14 cellular contexts compared by ENCODE assay signal in the genomic region with DNA sequence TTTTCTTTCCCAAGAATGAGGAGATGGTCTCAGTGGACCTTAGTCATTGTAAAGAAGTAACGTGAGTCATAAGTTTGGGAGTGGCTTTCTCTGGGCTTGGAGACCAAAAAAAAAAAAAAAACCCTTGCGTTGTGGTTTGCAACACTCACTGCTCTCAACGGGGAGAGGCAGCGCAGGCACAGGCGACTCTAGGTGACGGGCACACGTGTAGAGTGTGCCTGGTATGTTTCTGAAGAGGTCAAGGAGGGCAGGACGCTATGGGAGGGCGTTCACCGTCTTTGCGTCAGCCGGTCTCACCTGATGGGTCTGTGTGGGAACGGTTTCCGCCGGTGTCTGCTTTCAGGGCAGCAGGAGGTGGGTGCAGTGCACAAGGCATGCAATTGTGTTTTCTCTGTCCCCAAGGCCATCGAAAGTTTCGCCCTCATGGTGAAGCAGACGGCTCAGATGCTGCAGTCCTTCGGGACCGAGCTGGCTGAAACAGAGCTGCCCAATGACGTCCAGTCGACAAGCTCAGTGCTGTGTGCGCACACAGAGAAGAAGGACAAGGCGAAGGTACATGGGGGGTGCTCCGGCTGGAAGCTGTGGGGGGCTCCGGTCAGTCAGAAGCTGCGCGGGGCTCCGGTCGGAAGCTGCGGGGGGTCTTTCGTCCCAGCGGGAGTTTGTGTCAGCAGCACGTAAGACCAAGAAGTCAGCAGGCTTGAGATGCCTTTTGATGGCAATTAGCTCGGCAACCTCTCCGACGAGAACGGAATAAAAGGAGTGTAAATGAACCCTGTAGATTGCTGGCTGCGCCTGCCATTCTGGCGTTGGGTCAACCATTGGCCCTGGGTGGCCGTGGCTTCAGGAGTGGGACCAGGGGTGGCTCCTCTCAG. TPM values are rescaled to one million over a fixed set of nuclear protein-coding genes. Genes with fewer than 3 reads are reported as not detected.
DNase-seq lines count a peak whose midpoint lies in the region; ATAC-seq and TF ChIP-seq lines count a peak whose summit lies in the region.
"Had no signal": no experiment of that assay in that cellular context is flagged by ENCODE, and none has a peak within 500 bp of the region (broad histone marks: within the 10 kb centered on the region; RNA-seq: fewer than 3 reads in every experiment).

No MANE protein-coding gene starts in this region.

- intact Hi-C loops in PC-3 (cut with micrococcal nuclease) = no loop called here

- H3K79me2 ChIP-seq in PC-3 (ENCODE audit: low read length) = no peaks in the 10 kb centered on the region

- no peaks in the 10 kb centered on the region for H3F3A ChIP-seq in PC-3 (ENCODE audit: low read length, unreplicated experiment)

- peak overlapping the region; percentile 63 for H3K27ac ChIP-seq in PC-3 (ENCODE audit: low read length)
- H3K27ac ChIP-seq: HL-60 had no signal

- H3K9me2 ChIP-seq in PC-3 (replicated peaks; ENCODE audit: low read length) = no peaks in the 10 kb centered on the region

- no peak for TF ChIP-seq CTCF in PC-3 (conservative IDR thresholded peaks at IDR 0.05; ENCODE audit: low read depth, low read length)

- POLR2A ChIA-PET in PC-3 (lab: Charles Lee; ENCODE audit: unreplicated experiment) = no interaction called here
- POLR2A ChIA-PET in HEK293T (lab: Yijun Ruan, JAX) = no interaction called here

- H3K9me3 ChIP-seq in PC-3 (ENCODE audit: low read length) = no peaks in the 10 kb centered on the region

- H3K4me1 ChIP-seq in PC-3 (ENCODE audit: insufficient read depth, low read length) = peaks cover 11% of the 10 kb centered on the region

- H3K27me3 ChIP-seq in PC-3 (ENCODE audit: low read length) = no peaks in the 10 kb centered on the region

- CTCF ChIA-PET in PC-3 (lab: Charles Lee) = interaction anchor here (0.6 kb wide), 1 partner anchor 329 kb away, joined by 3 read pairs; no protein-coding TSS in a partner anchor
- CTCF ChIA-PET in HEK293T (lab: Yijun Ruan, JAX) = no interaction called here

- no peak overlapping the region for H3K4me3 ChIP-seq in PC-3 (ENCODE audit: low read length)
- H3K4me3 ChIP-seq: skin epidermis had no signal

- 0 out of 2 replicates have a peak overlapping the region, but pooled peaks have one; percentile 53 for H2AFZ ChIP-seq in PC-3 (ENCODE audit: low read length)

- no peaks in the 10 kb centered on the region for H4K20me1 ChIP-seq in PC-3 (ENCODE audit: low read length)

- H3K9ac ChIP-seq in PC-3 (ENCODE audit: low read length) = no peak overlapping the region

- no peaks in the 10 kb centered on the region for H3K36me3 ChIP-seq in PC-3 (ENCODE audit: low read depth, low read length)

- BruUV-seq in PC-3 (replicated peaks; lab: Mats Ljungman, UMichigan) = no TSS peak

- peak; percentile 74 for DNase-seq in H4 (ENCODE audit: low spot score)
- DNase-seq in PC-3 = peak; percentile 75
- peak; percentile 71 for DNase-seq in fibroblast of the conjunctiva (ENCODE audit: low read depth)
- DNase-seq in smooth muscle cell of the brain vasculature (ENCODE audit: low read depth, low spot score) = peak; percentile 3
- no peak for DNase-seq in HEK293T (ENCODE audit: extremely low spot score)
- no peak for DNase-seq in anterior cingulate cortex (lab: John Stamatoyannopoulos, UW)
- DNase-seq: DMS53; effector memory CD8-positive, alpha-beta T cell; NCI-H526; stimulated activated naive B cell treated with anti-CD40 and anti-IgM and Interleukin-4, amounts not matched to agents 10 μg/mL and 1 μg/mL and 100 μg/mL, for 72 hours had no signal

- peak; percentile 70 for ATAC-seq in PC-3
- no peak for ATAC-seq in HG02870 (IDR thresholded peaks at IDR 0.05; ENCODE audit: unreplicated experiment)
- no peak for ATAC-seq in GM18517 (IDR thresholded peaks at IDR 0.05; ENCODE audit: unreplicated experiment)
- ATAC-seq: effector memory CD8-positive, alpha-beta T cell; stimulated activated naive B cell treated with anti-CD40 and anti-IgM and Interleukin-4, amounts not matched to agents 10 μg/mL and 1 μg/mL and 100 μg/mL, for 72 hours had no signal

- peak overlapping the region; percentile 68 for H3K4me2 ChIP-seq in PC-3 (ENCODE audit: low read length)

TF ChIP-seq in HEK293T, 16 proteins besides CTCF, POLR2A, EP300 and RAD21:
- TF ChIP-seq HDGF (IDR thresholded peaks at IDR 0.05; ENCODE audit: borderline replicate concordance) (no peak), NFRKB (IDR thresholded peaks at IDR 0.05) (no peak), ZNF384 (IDR thresholded peaks at IDR 0.05) (no peak), TARDBP (IDR thresholded peaks at IDR 0.05) (no peak), SUZ12 (IDR thresholded peaks at IDR 0.05) (no peak), SP1 (IDR thresholded peaks at IDR 0.05) (no peak), FOXA1 (IDR thresholded peaks at IDR 0.05) (no peak), LEF1 (IDR thresholded peaks at IDR 0.05; ENCODE audit: borderline replicate concordance) (no peak), L3MBTL2 (conservative IDR thresholded peaks at IDR 0.05) (no peak), CTBP1 (IDR thresholded peaks at IDR 0.05; ENCODE audit: borderline replicate concordance) (no peak), ARNT (IDR thresholded peaks at IDR 0.05) (no peak), FOXM1 (IDR thresholded peaks at IDR 0.05; ENCODE audit: borderline replicate concordance) (no peak), FOXK2 (IDR thresholded peaks at IDR 0.05) (no peak), BHLHE40 (IDR thresholded peaks at IDR 0.05; ENCODE audit: borderline replicate concordance) (no peak), ELF4 (IDR thresholded peaks at IDR 0.05) (no peak)
- TF ChIP-seq, protein P1, sequence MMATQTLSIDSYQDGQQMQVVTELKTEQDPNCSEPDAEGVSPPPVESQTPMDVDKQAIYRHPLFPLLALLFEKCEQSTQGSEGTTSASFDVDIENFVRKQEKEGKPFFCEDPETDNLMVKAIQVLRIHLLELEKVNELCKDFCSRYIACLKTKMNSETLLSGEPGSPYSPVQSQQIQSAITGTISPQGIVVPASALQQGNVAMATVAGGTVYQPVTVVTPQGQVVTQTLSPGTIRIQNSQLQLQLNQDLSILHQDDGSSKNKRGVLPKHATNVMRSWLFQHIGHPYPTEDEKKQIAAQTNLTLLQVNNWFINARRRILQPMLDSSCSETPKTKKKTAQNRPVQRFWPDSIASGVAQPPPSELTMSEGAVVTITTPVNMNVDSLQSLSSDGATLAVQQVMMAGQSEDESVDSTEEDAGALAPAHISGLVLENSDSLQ (IDR thresholded peaks at IDR 0.05) = no peak
TF ChIP-seq in HEK293T: peak in this region for 0.

RNA-seq across cellular contexts. Expression of gene F7, which starts 40.8 kb away (rescaled TPM):
- total RNA-seq in H4 (2014; rRNA removed; shearing (Covaris generic)) = not detected in 2 replicates
- not detected in 2 replicates for total RNA-seq in PC-3 (2014; rRNA removed)

RNA-seq across cellular contexts. Expression of gene F10, which starts 57.8 kb away (rescaled TPM):
- not detected in 2 replicates for total RNA-seq in H4 (2014; rRNA removed; shearing (Covaris generic))
- total RNA-seq in PC-3 (2014; rRNA removed) = not detected in 2 replicates

Comparison
In these comparisons a context has a peak if more than half of its experiments do, and no peak if none do; other contexts are left out.
1. DNase-seq: peak in H4 (single experiment), PC-3 (single experiment), fibroblast of the conjunctiva (single experiment) and smooth muscle cell of the brain vasculature (single experiment); none in HEK293T (single experiment) and anterior cingulate cortex (0 of 58).